In the genomic region with DNA sequence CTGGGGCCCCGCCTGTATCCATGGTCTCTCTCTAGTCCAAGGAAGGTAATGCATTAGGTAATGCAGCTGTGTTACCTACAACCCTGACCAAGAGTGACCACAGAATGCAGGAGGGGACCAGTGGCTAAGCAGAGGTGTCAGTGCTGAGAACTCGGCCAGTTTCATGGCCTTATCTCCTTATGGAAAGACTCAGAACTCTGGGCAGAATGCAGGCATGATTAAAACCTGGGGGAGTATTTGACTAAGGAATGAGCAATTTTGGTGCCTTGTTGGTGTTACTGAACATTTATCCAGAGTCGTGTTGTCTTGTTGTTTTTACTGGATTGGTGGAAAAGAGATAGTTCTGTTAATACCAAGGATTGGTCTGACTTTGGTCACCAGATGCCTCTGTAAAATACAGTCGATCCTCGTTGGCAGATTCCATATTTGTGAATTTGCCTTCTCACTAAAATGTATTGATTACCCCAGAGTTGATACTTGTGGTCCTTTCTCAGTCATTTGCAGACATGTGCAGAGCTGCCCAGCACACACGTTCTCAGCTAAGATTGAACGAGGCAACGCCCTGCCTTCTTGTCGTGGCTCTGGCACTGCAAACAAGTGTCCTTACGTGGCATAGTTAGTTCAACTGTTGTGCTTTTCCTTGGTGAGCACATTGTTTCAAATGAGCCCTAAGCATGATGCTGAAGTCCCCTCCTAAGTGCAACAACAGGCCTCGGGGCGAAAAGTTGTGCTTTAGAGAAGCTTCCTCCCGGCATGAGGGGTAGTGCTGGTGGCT, we compare ENCODE assay signal across 21 cellular contexts.
"Had no signal": no experiment of that assay in that cellular context is flagged by ENCODE, and none has a peak within 500 bp of the region (broad histone marks: within the 10 kb centered on the region; RNA-seq: fewer than 3 reads in every experiment).

No MANE protein-coding gene starts in this region.

- ATAC-seq: activated CD4-positive, alpha-beta T cell treated with anti-CD3 and anti-CD28 coated beads for 36 hours; activated T-cell treated with anti-CD3 and anti-CD28 coated beads, Interleukin-2, amount 50 U/mL, for 4 hours; left lobe of liver; natural killer cell had no signal

- DNase-seq: activated B cell treated with CpG ODN at 0.5 μM for 24 hours; activated CD4-positive, alpha-beta T cell treated with anti-CD3 and anti-CD28 coated beads for 36 hours; activated CD4-positive, alpha-beta T cell treated with anti-CD3 and anti-CD28 coated beads, Interleukin-2, amount 50 U/mL, for 4 hours; activated CD8-positive, alpha-beta memory T cell treated with anti-CD3 and anti-CD28 coated beads, Interleukin-2, amount 50 U/mL, for 48 hours; activated naive CD4-positive, alpha-beta T cell; activated T-cell treated with anti-CD3 and anti-CD28 coated beads, Interleukin-2, amount 50 U/mL, for 4 hours; adrenal gland; cortex of kidney; mammary epithelial cell; midbrain; natural killer cell; stimulated activated CD4-positive, alpha-beta T cell treated with anti-CD3 and anti-CD28 coated beads, Interleukin-2, amount 100 ng/mL, for 48 hours; stimulated activated CD8-positive, alpha-beta memory T cell treated with anti-CD3 and anti-CD28 coated beads, Interleukin-4, amount 100 ng/mL, for 48 hours; stimulated activated naive CD4-positive, alpha-beta T cell; T-helper 1 cell had no signal

- H3K27ac ChIP-seq: adrenal gland, epithelial cell of prostate had no signal

- FAIRE-seq: astrocyte, TTC549 had no signal

- H3K9me3 Mint-ChIP-seq: activated B cell treated with CpG ODN at 0.5 μM for 24 hours; activated T-cell treated with anti-CD3 and anti-CD28 coated beads, Interleukin-2, amount 50 U/mL, for 4 hours; activated T-helper 2 cell treated with anti-CD3 and anti-CD28 coated beads, Interferon-gamma antibody, Interleukin-2, Interleukin-4, amounts not matched to agents 10 μg/mL and 5 μg/mL and 100 μg/mL, durations not matched to agents 14 hours and 24 hours and 36 hours; natural killer cell had no signal

- H3K36me3 ChIP-seq: adrenal gland had no signal

- H3K27me3 ChIP-seq: adrenal gland had no signal

- H3K36me3 Mint-ChIP-seq: activated naive CD8-positive, alpha-beta T cell; natural killer cell had no signal

- H3K27ac Mint-ChIP-seq: activated B cell treated with CpG ODN at 0.5 μM for 24 hours; activated CD4-positive, alpha-beta T cell treated with anti-CD3 and anti-CD28 coated beads for 36 hours; activated naive CD8-positive, alpha-beta T cell; activated T-helper 2 cell treated with anti-CD3 and anti-CD28 coated beads, Interferon-gamma antibody, Interleukin-2, Interleukin-4, amounts not matched to agents 10 μg/mL and 5 μg/mL and 100 μg/mL, durations not matched to agents 14 hours and 24 hours and 36 hours; natural killer cell had no signal

- H3K4me3 ChIP-seq: adrenal gland had no signal

- H3K9me3 ChIP-seq: adrenal gland had no signal

- H3K4me1 Mint-ChIP-seq: activated CD4-positive, alpha-beta T cell treated with anti-CD3 and anti-CD28 coated beads for 36 hours; natural killer cell had no signal

- H3K4me3 Mint-ChIP-seq: activated B cell treated with CpG ODN at 0.5 μM for 24 hours; activated CD4-positive, alpha-beta T cell treated with anti-CD3 and anti-CD28 coated beads for 36 hours; activated naive CD8-positive, alpha-beta T cell; activated T-cell treated with anti-CD3 and anti-CD28 coated beads, Interleukin-2, amount 50 U/mL, for 4 hours; natural killer cell had no signal
